15 cellular contexts compared by ENCODE assay signal in the genomic region with DNA sequence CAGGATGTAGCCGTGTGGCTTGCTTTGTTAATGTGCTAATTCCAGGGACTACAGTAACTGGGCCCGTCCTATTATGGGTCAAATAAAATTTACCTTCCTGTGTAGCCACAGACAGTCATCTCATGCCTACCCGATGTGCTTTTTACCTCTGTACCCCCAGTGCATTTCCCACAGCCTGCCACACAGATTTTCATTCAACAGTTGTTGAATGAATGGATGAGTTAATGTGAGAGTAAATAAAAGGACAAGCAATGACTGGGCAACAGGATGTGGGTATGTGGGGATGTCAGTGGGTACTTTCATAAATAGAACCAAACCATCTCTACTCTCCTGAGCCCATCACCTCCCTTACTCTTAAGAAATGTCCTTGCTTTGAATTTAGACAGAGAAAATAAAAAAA.
DNase-seq lines count a peak whose midpoint lies in the region; ATAC-seq, FAIRE-seq and TF ChIP-seq lines count a peak whose summit lies in the region.
"Had no signal": no experiment of that assay in that cellular context is flagged by ENCODE, and none has a peak within 500 bp of the region (broad histone marks: within the 10 kb centered on the region; RNA-seq: fewer than 3 reads in every experiment).

No MANE protein-coding gene starts in this region.

- 0% methylated on average over 3 of the region's 3 CpGs for WGBS in GM12878 (ENCODE audit: insufficient coverage, insufficient replicate concordance, low lambda C conversion rate, missing lambda C conversion rate)
- WGBS in right cardiac atrium = 90% methylated on average over 3 of the region's 3 CpGs

- no peak overlapping the region; the same call in none of the 2 replicates for H3K4me2 ChIP-seq in GM12878 (ENCODE audit: control insufficient read depth, insufficient read depth)

- no peak for FAIRE-seq in GM12878 (lab: Jason Lieb, UNC)

- H3K9me3 ChIP-seq in GM12878 (replicated peaks; ENCODE audit: control insufficient read depth, insufficient read depth, low read length) = no peaks in the 10 kb centered on the region
- no peaks in the 10 kb centered on the region for H3K9me3 ChIP-seq in right cardiac atrium (ENCODE audit: control insufficient read depth, low read length)
- H3K9me3 ChIP-seq: right atrium auricular region had no signal

- peaks cover 4% of the 10 kb centered on the region for H3K9me3 Mint-ChIP-seq in type B pancreatic cell

- TF ChIP-seq RAD21 in GM12878 (IDR thresholded peaks at IDR 0.05; ENCODE audit: insufficient read depth, low read depth, low read length) = no peak

- no peaks in the 10 kb centered on the region for H3K36me3 Mint-ChIP-seq in type B pancreatic cell
- H3K36me3 Mint-ChIP-seq: CD14-positive monocyte had no signal

- DNase-seq in GM12878 (ENCODE audit: low read depth, low spot score) (peak; percentile 81), nucleus accumbens (lab: John Stamatoyannopoulos, UW) (no peak), type B pancreatic cell (ENCODE audit: extremely low spot score, unreplicated experiment) (no peak), right cardiac atrium (no peak)
- no peak for DNase-seq in stimulated activated CD4-positive, alpha-beta T cell treated with anti-CD3 and anti-CD28 coated beads, Interleukin-2, amount 100 ng/mL, for 24 hours
- DNase-seq: activated gamma-delta T cell, cortex of kidney, NCI-H1417 had no signal

- SMC1A ChIA-PET in GM12878 (lab: Charles Lee; ENCODE audit: uncharacterized antibody, unreplicated experiment) = interaction anchor here (0.6 to 2.6 kb wide), 7 partner anchors 10 to 560 kb away, joined by 3 to 9 read pairs (median 3); no protein-coding TSS in a partner anchor

- CTCF ChIA-PET in GM12878 (lab: Yijun Ruan, JAX) = interaction anchor here (4.0 kb wide), 1 partner anchor 137 kb away, joined by 14 read pairs; no protein-coding TSS in a partner anchor

- in situ Hi-C loops in GM12878 (cut with MboI) = no loop called here

- H3K27ac ChIP-seq in GM12878 (ENCODE audit: control insufficient read depth, insufficient read depth) = no peak overlapping the region
- H3K27ac ChIP-seq in right cardiac atrium (ENCODE audit: low read length) = no peak overlapping the region
- H3K27ac ChIP-seq: right atrium auricular region, VCaP had no signal

- H3K79me2 ChIP-seq in GM12878 (ENCODE audit: control insufficient read depth, insufficient read depth, low read length) = no peaks in the 10 kb centered on the region

- H4K20me1 ChIP-seq in GM12878 (ENCODE audit: control insufficient read depth, insufficient read depth) = no peaks in the 10 kb centered on the region

- H3K36me3 ChIP-seq in GM12878 (ENCODE audit: control insufficient read depth in 2 of 2, insufficient read depth in 2 of 2, low read length in 1 of 2) = no peaks in the 10 kb centered on the region
- H3K36me3 ChIP-seq: right atrium auricular region had no signal

- H3K27me3 Mint-ChIP-seq in type B pancreatic cell = no peaks in the 10 kb centered on the region

- POLR2A ChIA-PET in GM12878 (lab: Charles Lee) = no interaction called here

- H3K4me3 ChIP-seq in GM12878 (no peak overlapping the region), right cardiac atrium (ENCODE audit: low read length) (no peak overlapping the region)
- H3K4me3 ChIP-seq: lung, right atrium auricular region had no signal

- ATAC-seq in GM18502 (IDR thresholded peaks at IDR 0.05; ENCODE audit: poor library complexity, unreplicated experiment) (peak; percentile 66), GM21447 (IDR thresholded peaks at IDR 0.05; ENCODE audit: unreplicated experiment) (peak; percentile 55), HG03342 (IDR thresholded peaks at IDR 0.05; ENCODE audit: unreplicated experiment) (peak; percentile 51), GM12878 (peak; percentile 75), right cardiac atrium (no peak)

- no peak for TF ChIP-seq POLR2A in GM12878 (IDR thresholded peaks at IDR 0.05; ENCODE audit: low read depth, low read length)

- no TSS peak for BruUV-seq in GM12878 (replicated peaks; lab: Mats Ljungman, UMichigan)

- H3K27me3 ChIP-seq in GM12878 (replicated peaks in 1 of 2; ENCODE audit: control insufficient read depth in 2 of 2, insufficient read depth in 2 of 2, low read length in 1 of 2) (no peaks in the 10 kb centered on the region), right cardiac atrium (ENCODE audit: control insufficient read depth, insufficient read depth) (no peaks in the 10 kb centered on the region)
- H3K27me3 ChIP-seq: right atrium auricular region had no signal

- peak; percentile 63 to 69; a peak in 2 of 4 replicates for TF ChIP-seq EP300 in GM12878 (IDR thresholded peaks at IDR 0.05; ENCODE audit: borderline replicate concordance in 1 of 2, control insufficient read depth in 1 of 2, low read depth in 2 of 2, low read length in 2 of 2)

- intact Hi-C loops in GM12878 (cut with micrococcal nuclease; ENCODE audit: unreplicated experiment) = loop anchor here (1.0 to 5.0 kb wide), 5 partner anchors 47 to 561 kb away; partner anchors contain the start of gene ZNF462
- intact Hi-C loops in right cardiac atrium (cut with DNase I) = no loop called here

- no peak overlapping the region for H3K9ac ChIP-seq in GM12878 (ENCODE audit: control insufficient read depth, insufficient read depth, low read length)

- no peak overlapping the region for H2AFZ ChIP-seq in GM12878 (ENCODE audit: control insufficient read depth, low read depth, low read length)

- no peak overlapping the region for H3K27ac Mint-ChIP-seq in type B pancreatic cell
- H3K27ac Mint-ChIP-seq: CD14-positive monocyte had no signal

- no peak for TF ChIP-seq CTCF in GM12878 (IDR thresholded peaks at IDR 0.05 in 2 of 3, conservative IDR thresholded peaks at IDR 0.05 in 1 of 3; ENCODE audit: control insufficient read depth in 2 of 3, extremely low read depth in 1 of 3, insufficient read depth in 1 of 3, low read depth in 3 of 3, low read length in 3 of 3)
- TF ChIP-seq CTCF in type B pancreatic cell (conservative IDR thresholded peaks at IDR 0.05) = no peak

- no peak overlapping the region for H3K4me3 Mint-ChIP-seq in type B pancreatic cell
- H3K4me3 Mint-ChIP-seq: CD14-positive monocyte had no signal

- RAD21 ChIA-PET in GM12878 (lab: Charles Lee; ENCODE audit: unreplicated experiment) = interaction anchor here (2.3 kb wide), 1 partner anchor 82 kb away, joined by 9 read pairs; no protein-coding TSS in a partner anchor

- peaks cover 31% of the 10 kb centered on the region for H3K4me1 Mint-ChIP-seq in type B pancreatic cell (ENCODE audit: unreplicated experiment)

- H3K4me1 ChIP-seq in GM12878 (ENCODE audit: control insufficient read depth, insufficient read depth, low read length) (peaks cover 17% of the 10 kb centered on the region), right cardiac atrium (ENCODE audit: control insufficient read depth, insufficient read depth, low read length) (no peaks in the 10 kb centered on the region)

TF ChIP-seq in GM12878, 131 proteins besides CTCF, POLR2A, EP300 and RAD21 (continues in another document):
- peak; percentile 71 for TF ChIP-seq BCL11A (IDR thresholded peaks at IDR 0.05; ENCODE audit: low read depth, low read length)
- no peak for TF ChIP-seq CREB1 (IDR thresholded peaks at IDR 0.05; ENCODE audit: low read depth)
- TF ChIP-seq PAX5 (IDR thresholded peaks at IDR 0.05; ENCODE audit: borderline replicate concordance, low read depth, low read length) = peak; percentile 50; the same call in 1 of the 2 replicates
- TF ChIP-seq, protein P1, sequence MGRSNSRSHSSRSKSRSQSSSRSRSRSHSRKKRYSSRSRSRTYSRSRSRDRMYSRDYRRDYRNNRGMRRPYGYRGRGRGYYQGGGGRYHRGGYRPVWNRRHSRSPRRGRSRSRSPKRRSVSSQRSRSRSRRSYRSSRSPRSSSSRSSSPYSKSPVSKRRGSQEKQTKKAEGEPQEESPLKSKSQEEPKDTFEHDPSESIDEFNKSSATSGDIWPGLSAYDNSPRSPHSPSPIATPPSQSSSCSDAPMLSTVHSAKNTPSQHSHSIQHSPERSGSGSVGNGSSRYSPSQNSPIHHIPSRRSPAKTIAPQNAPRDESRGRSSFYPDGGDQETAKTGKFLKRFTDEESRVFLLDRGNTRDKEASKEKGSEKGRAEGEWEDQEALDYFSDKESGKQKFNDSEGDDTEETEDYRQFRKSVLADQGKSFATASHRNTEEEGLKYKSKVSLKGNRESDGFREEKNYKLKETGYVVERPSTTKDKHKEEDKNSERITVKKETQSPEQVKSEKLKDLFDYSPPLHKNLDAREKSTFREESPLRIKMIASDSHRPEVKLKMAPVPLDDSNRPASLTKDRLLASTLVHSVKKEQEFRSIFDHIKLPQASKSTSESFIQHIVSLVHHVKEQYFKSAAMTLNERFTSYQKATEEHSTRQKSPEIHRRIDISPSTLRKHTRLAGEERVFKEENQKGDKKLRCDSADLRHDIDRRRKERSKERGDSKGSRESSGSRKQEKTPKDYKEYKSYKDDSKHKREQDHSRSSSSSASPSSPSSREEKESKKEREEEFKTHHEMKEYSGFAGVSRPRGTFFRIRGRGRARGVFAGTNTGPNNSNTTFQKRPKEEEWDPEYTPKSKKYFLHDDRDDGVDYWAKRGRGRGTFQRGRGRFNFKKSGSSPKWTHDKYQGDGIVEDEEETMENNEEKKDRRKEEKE (IDR thresholded peaks at IDR 0.05) = no peak
- peak; percentile 28; the same call in 1 of the 2 replicates for TF ChIP-seq IRF4 (IDR thresholded peaks at IDR 0.05; ENCODE audit: low read depth, low read length)
- TF ChIP-seq RUNX3 (IDR thresholded peaks at IDR 0.05; ENCODE audit: low read length) = peak; percentile 73
- TF ChIP-seq IRF5 (IDR thresholded peaks at IDR 0.05; ENCODE audit: borderline replicate concordance) = no peak
- TF ChIP-seq PAX8 (IDR thresholded peaks at IDR 0.05) = no peak
- peak in 1 of 2 experiments; percentile 61; a peak in 1 of 4 replicates for TF ChIP-seq ETV6 (conservative IDR thresholded peaks at IDR 0.05 in 1 of 2, IDR thresholded peaks at IDR 0.05 in 1 of 2; ENCODE audit: borderline replicate concordance in 1 of 2, low read depth in 1 of 2)
- TF ChIP-seq CBFB (IDR thresholded peaks at IDR 0.05; ENCODE audit: low read depth) = peak; percentile 41; the same call in 1 of the 2 replicates

Comparison
In these comparisons a context has a peak if more than half of its experiments do, and no peak if none do; other contexts are left out.
1. ATAC-seq: peak in GM18502 (single experiment), GM21447 (single experiment), HG03342 (single experiment) and GM12878 (single experiment); none in right cardiac atrium (0 of 2).